15 cellular contexts compared by ENCODE assay signal in the genomic region with DNA sequence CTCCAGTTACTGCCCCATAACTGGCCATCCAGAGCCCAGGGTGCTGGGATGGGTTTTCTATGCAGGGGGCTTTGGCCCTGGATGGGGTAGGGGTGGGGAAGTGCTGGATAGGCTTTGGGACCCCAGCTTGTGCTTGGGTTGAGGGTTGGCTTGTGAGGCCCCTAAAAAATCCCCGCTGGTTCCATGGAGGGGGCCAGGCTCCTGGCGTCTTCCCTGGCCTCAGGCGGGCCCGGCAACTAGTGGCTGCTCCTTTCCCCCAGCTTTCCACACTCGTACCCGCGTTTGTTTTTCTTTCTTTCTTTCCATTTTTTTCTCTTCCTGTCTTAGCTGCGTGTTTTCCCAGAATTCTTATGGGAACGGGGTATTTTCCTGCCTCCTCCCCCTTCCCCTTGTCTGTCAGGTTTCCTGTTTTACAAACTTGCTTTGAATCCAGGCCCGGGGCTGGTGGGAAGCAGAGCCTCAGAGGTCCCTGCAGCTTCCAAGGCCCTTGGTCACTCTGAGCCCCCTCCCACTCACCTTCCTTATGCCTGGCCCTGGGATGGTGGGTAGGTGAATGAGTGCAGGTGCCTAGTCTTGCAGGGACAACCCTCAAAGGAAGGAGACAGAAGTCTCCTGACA. TPM values are rescaled to one million over a fixed set of nuclear protein-coding genes. Genes with fewer than 3 reads are reported as not detected.
DNase-seq lines count a peak whose midpoint lies in the region; ATAC-seq and TF ChIP-seq lines count a peak whose summit lies in the region.
"Had no signal": no experiment of that assay in that cellular context is flagged by ENCODE, and none has a peak within 500 bp of the region (broad histone marks: within the 10 kb centered on the region; RNA-seq: fewer than 3 reads in every experiment).

No MANE protein-coding gene starts in this region.

- peaks cover 9% of the 10 kb centered on the region for H3K4me1 Mint-ChIP-seq in activated CD8-positive, alpha-beta memory T cell treated with anti-CD3 and anti-CD28 coated beads, Interleukin-2, amount 10 ng/mL, durations not matched to agents 7 days and 5 days
- H3K4me1 Mint-ChIP-seq in nephron progenitor cell = peaks cover 72% of the 10 kb centered on the region

- TF ChIP-seq POLR2A in esophagus squamous epithelium (IDR thresholded peaks at IDR 0.05) (no peak), thyroid gland (IDR thresholded peaks at IDR 0.05) (no peak)

- TF ChIP-seq CTCF in esophagus squamous epithelium (IDR thresholded peaks at IDR 0.05) (no peak), nephron progenitor cell (IDR thresholded peaks at IDR 0.05) (no peak), thyroid gland (IDR thresholded peaks at IDR 0.05) (no peak)

- CTCF ChIA-PET in activated CD8-positive, alpha-beta memory T cell treated with anti-CD3 and anti-CD28 coated beads, Interleukin-2, amount 10 ng/mL, durations not matched to agents 7 days and 5 days (lab: Charles Lee) = interaction anchor here (1.2 to 1.4 kb wide), 2 partner anchors 11 to 79 kb away, joined by 3 read pairs; no protein-coding TSS in a partner anchor

- H3K4me1 ChIP-seq in esophagus squamous epithelium (peaks cover 0 to 45% (median 9%) of the 10 kb centered on the region in 3 donors), thyroid gland (peaks cover 5 to 26% of the 10 kb centered on the region in 2 donors)

- peak overlapping the region; percentile 36 for H3K27ac Mint-ChIP-seq in activated CD8-positive, alpha-beta memory T cell treated with anti-CD3 and anti-CD28 coated beads, Interleukin-2, amount 10 ng/mL, durations not matched to agents 7 days and 5 days
- peak overlapping the region; percentile 43 for H3K27ac Mint-ChIP-seq in nephron progenitor cell
- H3K27ac Mint-ChIP-seq: CD8-positive, alpha-beta T cell had no signal

- intact Hi-C loops in esophagus squamous epithelium (cut with DNase I) = no loop called here
- intact Hi-C loops in thyroid gland (cut with DNase I) = no loop called here

- ATAC-seq in activated CD8-positive, alpha-beta memory T cell treated with anti-CD3 and anti-CD28 coated beads, Interleukin-2, amount 10 ng/mL, durations not matched to agents 7 days and 5 days = no peak
- ATAC-seq in esophagus mucosa (no peak), GM18868 (IDR thresholded peaks at IDR 0.05; ENCODE audit: unreplicated experiment) (no peak)
- ATAC-seq: activated T-cell treated with anti-CD3 and anti-CD28 coated beads, Interleukin-2, amount 50 U/mL, for 4 hours; CD8-positive, alpha-beta T cell had no signal

- no peak overlapping the region for H3K4me3 Mint-ChIP-seq in activated CD8-positive, alpha-beta memory T cell treated with anti-CD3 and anti-CD28 coated beads, Interleukin-2, amount 10 ng/mL, durations not matched to agents 7 days and 5 days
- H3K4me3 Mint-ChIP-seq in nephron progenitor cell = no peak overlapping the region
- H3K4me3 Mint-ChIP-seq: activated T-cell treated with anti-CD3 and anti-CD28 coated beads, Interleukin-2, amount 50 U/mL, for 4 hours; CD8-positive, alpha-beta T cell had no signal

- peak overlapping the region in 3 of 4 donors; percentile 33 to 57 (median 41) for H3K4me3 ChIP-seq in esophagus squamous epithelium
- peak overlapping the region in 1 of 3 donors; percentile 10 for H3K4me3 ChIP-seq in thyroid gland (replicated peaks in 1 of 3)
- H3K4me3 ChIP-seq: MG63 had no signal

- H3K27me3 Mint-ChIP-seq in activated CD8-positive, alpha-beta memory T cell treated with anti-CD3 and anti-CD28 coated beads, Interleukin-2, amount 10 ng/mL, durations not matched to agents 7 days and 5 days = no peaks in the 10 kb centered on the region
- peaks cover 25% of the 10 kb centered on the region for H3K27me3 Mint-ChIP-seq in nephron progenitor cell (ENCODE audit: low read depth, poor library complexity)

- H3K36me3 ChIP-seq in esophagus squamous epithelium = peaks cover 0 to 6% (median 0%) of the 10 kb centered on the region in 3 donors
- no peaks in the 10 kb centered on the region for H3K36me3 ChIP-seq in thyroid gland
- H3K36me3 ChIP-seq: MG63 had no signal

- H3K27me3 ChIP-seq in esophagus squamous epithelium (no peaks in the 10 kb centered on the region), thyroid gland (no peaks in the 10 kb centered on the region)
- H3K27me3 ChIP-seq: MG63 had no signal

- H3K9me3 Mint-ChIP-seq in activated CD8-positive, alpha-beta memory T cell treated with anti-CD3 and anti-CD28 coated beads, Interleukin-2, amount 10 ng/mL, durations not matched to agents 7 days and 5 days (ENCODE audit: low read depth) = no peaks in the 10 kb centered on the region
- no peaks in the 10 kb centered on the region for H3K9me3 Mint-ChIP-seq in nephron progenitor cell
- H3K9me3 Mint-ChIP-seq: activated T-cell treated with anti-CD3 and anti-CD28 coated beads, Interleukin-2, amount 50 U/mL, for 4 hours; CD8-positive, alpha-beta T cell had no signal

- no peaks in the 10 kb centered on the region for H3K36me3 Mint-ChIP-seq in activated CD8-positive, alpha-beta memory T cell treated with anti-CD3 and anti-CD28 coated beads, Interleukin-2, amount 10 ng/mL, durations not matched to agents 7 days and 5 days
- peaks cover 4% of the 10 kb centered on the region for H3K36me3 Mint-ChIP-seq in nephron progenitor cell (ENCODE audit: low read depth)
- H3K36me3 Mint-ChIP-seq: CD8-positive, alpha-beta T cell had no signal

- WGBS in esophagus squamous epithelium, 2 donors = 45 to 60% methylated on average over 10 of the region's 10 CpGs
- WGBS in thyroid gland, 2 donors = 50 to 59% methylated on average over 10 of the region's 10 CpGs

- H3K27ac ChIP-seq in esophagus squamous epithelium (peak overlapping the region in 2 of 4 donors; percentile 62 to 72), thyroid gland (peak overlapping the region in 2 of 3 donors; percentile 18 to 56)
- H3K27ac ChIP-seq: epithelial cell of prostate had no signal

- H3K9me3 ChIP-seq in esophagus squamous epithelium (no peaks in the 10 kb centered on the region), thyroid gland (no peaks in the 10 kb centered on the region)
- H3K9me3 ChIP-seq: MG63 had no signal

- no peak for DNase-seq in activated CD8-positive, alpha-beta memory T cell treated with anti-CD3 and anti-CD28 coated beads, Interleukin-2, amount 10 ng/mL, durations not matched to agents 7 days and 5 days
- DNase-seq in activated CD8-positive, alpha-beta memory T cell treated with anti-CD3 and anti-CD28 coated beads, Interleukin-2, amount 50 U/mL, for 48 hours = no peak
- DNase-seq in esophagus squamous epithelium (lab: John Stamatoyannopoulos, UW) = no peak
- no peak for DNase-seq in nephron progenitor cell
- DNase-seq in thyroid gland = no peak
- DNase-seq in activated CD4-positive, alpha-beta T cell treated with anti-CD3 and anti-CD28 coated beads for 4 hours = no peak
- DNase-seq: activated CD4-positive, CD25-positive, alpha-beta regulatory T cell; activated T-cell treated with anti-CD3 and anti-CD28 coated beads, Interleukin-2, amount 50 U/mL, for 4 hours; CD8-positive, alpha-beta T cell; GDM1; MG63; retina had no signal

RNA-seq across cellular contexts. Expression of a gene that starts 40.2 kb away (rescaled TPM):
- 10 to 100 TPM; 57.1 to 76.4 TPM for total RNA-seq in activated CD8-positive, alpha-beta memory T cell treated with anti-CD3 and anti-CD28 coated beads, Interleukin-2, amount 10 ng/mL, durations not matched to agents 7 days and 5 days
- total RNA-seq in esophagus squamous epithelium (10 to 100 TPM in 3 of 4 donors, 1 to 10 TPM in 1; 9.7 to 16.3 (median 12.7) TPM), thyroid gland (10 to 100 TPM; 43.0 to 66.2 (median 55.6) TPM), esophagus mucosa (22.8 TPM)
